ENCODE assay signal across 2 cellular contexts in the genomic region with DNA sequence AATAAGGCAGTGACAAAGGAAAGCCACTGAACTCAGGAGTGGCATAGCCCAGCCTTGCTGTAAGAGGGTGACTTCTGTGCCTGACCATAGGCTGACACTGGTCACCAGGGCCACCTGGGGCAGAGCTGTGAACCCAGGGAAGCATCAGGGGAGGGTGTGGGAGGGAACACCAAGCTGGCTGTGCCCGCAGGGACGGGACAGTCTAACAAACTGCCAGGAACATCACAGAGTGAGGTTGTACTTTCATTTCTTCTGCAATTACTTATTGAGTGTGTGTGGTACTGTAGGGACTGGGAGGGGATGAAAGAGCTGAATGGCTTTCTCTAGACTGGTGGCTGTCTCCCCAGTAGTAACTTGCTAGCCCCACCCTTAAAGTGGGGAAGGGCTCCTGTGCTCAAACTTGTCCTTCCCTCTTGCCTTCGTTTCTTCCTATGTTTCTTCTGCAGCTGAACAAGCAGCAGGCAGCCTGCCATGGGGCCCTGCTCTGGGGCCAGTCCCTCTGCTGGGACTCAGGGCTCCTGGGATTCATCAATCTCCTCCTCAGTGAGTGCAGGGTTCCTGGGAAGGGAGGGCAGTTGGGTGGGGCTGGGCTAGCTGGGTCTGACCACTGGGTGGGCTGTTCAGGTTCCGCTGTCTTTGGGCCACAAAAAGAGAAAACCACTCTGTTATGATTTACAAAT.
TF ChIP-seq lines count a peak whose summit lies in the region.

No MANE protein-coding gene starts in this region.

TF ChIP-seq in SK-N-SH treated with all-trans-retinoic acid at 6 μM for 48 hours, 23 proteins besides CTCF, POLR2A, EP300 and RAD21 (continued from another document):
- no peak for TF ChIP-seq ZFP3 (CRISPR knock-in tag; IDR thresholded peaks at IDR 0.05)
- no peak for TF ChIP-seq ZNF8 (CRISPR knock-in tag; IDR thresholded peaks at IDR 0.05)
- TF ChIP-seq CSDC2 (CRISPR knock-in tag; IDR thresholded peaks at IDR 0.05), result no peak
- no peak for TF ChIP-seq SNAI2 (CRISPR knock-in tag; IDR thresholded peaks at IDR 0.05)
- no peak for TF ChIP-seq ZNF70 (CRISPR knock-in tag; IDR thresholded peaks at IDR 0.05)
- TF ChIP-seq, protein P1, sequence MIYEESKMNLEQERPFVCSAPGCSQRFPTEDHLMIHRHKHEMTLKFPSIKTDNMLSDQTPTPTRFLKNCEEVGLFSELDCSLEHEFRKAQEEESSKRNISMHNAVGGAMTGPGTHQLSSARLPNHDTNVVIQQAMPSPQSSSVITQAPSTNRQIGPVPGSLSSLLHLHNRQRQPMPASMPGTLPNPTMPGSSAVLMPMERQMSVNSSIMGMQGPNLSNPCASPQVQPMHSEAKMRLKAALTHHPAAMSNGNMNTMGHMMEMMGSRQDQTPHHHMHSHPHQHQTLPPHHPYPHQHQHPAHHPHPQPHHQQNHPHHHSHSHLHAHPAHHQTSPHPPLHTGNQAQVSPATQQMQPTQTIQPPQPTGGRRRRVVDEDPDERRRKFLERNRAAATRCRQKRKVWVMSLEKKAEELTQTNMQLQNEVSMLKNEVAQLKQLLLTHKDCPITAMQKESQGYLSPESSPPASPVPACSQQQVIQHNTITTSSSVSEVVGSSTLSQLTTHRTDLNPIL (CRISPR knock-in tag; IDR thresholded peaks at IDR 0.05; ENCODE audit: low read depth), result no peak
- TF ChIP-seq ISL1 (CRISPR knock-in tag; IDR thresholded peaks at IDR 0.05), result no peak
- no peak for TF ChIP-seq ESRRG (CRISPR knock-in tag; IDR thresholded peaks at IDR 0.05)
- TF ChIP-seq TCF4 (CRISPR knock-in tag; IDR thresholded peaks at IDR 0.05; ENCODE audit: borderline replicate concordance), result no peak
- TF ChIP-seq, protein P2, sequence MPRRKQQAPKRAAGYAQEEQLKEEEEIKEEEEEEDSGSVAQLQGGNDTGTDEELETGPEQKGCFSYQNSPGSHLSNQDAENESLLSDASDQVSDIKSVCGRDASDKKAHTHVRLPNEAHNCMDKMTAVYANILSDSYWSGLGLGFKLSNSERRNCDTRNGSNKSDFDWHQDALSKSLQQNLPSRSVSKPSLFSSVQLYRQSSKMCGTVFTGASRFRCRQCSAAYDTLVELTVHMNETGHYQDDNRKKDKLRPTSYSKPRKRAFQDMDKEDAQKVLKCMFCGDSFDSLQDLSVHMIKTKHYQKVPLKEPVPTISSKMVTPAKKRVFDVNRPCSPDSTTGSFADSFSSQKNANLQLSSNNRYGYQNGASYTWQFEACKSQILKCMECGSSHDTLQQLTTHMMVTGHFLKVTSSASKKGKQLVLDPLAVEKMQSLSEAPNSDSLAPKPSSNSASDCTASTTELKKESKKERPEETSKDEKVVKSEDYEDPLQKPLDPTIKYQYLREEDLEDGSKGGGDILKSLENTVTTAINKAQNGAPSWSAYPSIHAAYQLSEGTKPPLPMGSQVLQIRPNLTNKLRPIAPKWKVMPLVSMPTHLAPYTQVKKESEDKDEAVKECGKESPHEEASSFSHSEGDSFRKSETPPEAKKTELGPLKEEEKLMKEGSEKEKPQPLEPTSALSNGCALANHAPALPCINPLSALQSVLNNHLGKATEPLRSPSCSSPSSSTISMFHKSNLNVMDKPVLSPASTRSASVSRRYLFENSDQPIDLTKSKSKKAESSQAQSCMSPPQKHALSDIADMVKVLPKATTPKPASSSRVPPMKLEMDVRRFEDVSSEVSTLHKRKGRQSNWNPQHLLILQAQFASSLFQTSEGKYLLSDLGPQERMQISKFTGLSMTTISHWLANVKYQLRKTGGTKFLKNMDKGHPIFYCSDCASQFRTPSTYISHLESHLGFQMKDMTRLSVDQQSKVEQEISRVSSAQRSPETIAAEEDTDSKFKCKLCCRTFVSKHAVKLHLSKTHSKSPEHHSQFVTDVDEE (CRISPR knock-in tag; IDR thresholded peaks at IDR 0.05), result no peak
- TF ChIP-seq, protein P3, sequence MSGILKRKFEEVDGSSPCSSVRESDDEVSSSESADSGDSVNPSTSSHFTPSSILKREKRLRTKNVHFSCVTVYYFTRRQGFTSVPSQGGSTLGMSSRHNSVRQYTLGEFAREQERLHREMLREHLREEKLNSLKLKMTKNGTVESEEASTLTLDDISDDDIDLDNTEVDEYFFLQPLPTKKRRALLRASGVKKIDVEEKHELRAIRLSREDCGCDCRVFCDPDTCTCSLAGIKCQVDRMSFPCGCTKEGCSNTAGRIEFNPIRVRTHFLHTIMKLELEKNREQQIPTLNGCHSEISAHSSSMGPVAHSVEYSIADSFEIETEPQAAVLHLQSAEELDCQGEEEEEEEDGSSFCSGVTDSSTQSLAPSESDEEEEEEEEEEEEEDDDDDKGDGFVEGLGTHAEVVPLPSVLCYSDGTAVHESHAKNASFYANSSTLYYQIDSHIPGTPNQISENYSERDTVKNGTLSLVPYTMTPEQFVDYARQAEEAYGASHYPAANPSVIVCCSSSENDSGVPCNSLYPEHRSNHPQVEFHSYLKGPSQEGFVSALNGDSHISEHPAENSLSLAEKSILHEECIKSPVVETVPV (CRISPR knock-in tag; IDR thresholded peaks at IDR 0.05), result no peak
- no peak for TF ChIP-seq ZFP30 (CRISPR knock-in tag; IDR thresholded peaks at IDR 0.05)
- TF ChIP-seq, protein P4, sequence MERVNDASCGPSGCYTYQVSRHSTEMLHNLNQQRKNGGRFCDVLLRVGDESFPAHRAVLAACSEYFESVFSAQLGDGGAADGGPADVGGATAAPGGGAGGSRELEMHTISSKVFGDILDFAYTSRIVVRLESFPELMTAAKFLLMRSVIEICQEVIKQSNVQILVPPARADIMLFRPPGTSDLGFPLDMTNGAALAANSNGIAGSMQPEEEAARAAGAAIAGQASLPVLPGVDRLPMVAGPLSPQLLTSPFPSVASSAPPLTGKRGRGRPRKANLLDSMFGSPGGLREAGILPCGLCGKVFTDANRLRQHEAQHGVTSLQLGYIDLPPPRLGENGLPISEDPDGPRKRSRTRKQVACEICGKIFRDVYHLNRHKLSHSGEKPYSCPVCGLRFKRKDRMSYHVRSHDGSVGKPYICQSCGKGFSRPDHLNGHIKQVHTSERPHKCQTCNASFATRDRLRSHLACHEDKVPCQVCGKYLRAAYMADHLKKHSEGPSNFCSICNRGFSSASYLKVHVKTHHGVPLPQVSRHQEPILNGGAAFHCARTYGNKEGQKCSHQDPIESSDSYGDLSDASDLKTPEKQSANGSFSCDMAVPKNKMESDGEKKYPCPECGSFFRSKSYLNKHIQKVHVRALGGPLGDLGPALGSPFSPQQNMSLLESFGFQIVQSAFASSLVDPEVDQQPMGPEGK (CRISPR knock-in tag; IDR thresholded peaks at IDR 0.05; ENCODE audit: borderline replicate concordance), result no peak

TF ChIP-seq in SK-N-SH, 30 proteins besides CTCF, POLR2A, EP300 and RAD21 (continued from another document):
- TF ChIP-seq, protein P5, sequence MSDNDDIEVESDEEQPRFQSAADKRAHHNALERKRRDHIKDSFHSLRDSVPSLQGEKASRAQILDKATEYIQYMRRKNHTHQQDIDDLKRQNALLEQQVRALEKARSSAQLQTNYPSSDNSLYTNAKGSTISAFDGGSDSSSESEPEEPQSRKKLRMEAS (IDR thresholded peaks at IDR 0.05; ENCODE audit: low read depth), result no peak
- TF ChIP-seq SMC3 (IDR thresholded peaks at IDR 0.05; ENCODE audit: low read depth, low read length), result no peak
- no peak for TF ChIP-seq RXRA (IDR thresholded peaks at IDR 0.05; ENCODE audit: borderline replicate concordance, low read depth)
- no peak for TF ChIP-seq ELF1 (IDR thresholded peaks at IDR 0.05)
- TF ChIP-seq RFX5 (IDR thresholded peaks at IDR 0.05; ENCODE audit: low read length), result no peak
- no peak for TF ChIP-seq SIN3A (IDR thresholded peaks at IDR 0.05; ENCODE audit: borderline replicate concordance, low read depth, low read length)
- no peak for TF ChIP-seq GATA2 (CRISPR knock-in tag; IDR thresholded peaks at IDR 0.05)
- TF ChIP-seq, protein P6, sequence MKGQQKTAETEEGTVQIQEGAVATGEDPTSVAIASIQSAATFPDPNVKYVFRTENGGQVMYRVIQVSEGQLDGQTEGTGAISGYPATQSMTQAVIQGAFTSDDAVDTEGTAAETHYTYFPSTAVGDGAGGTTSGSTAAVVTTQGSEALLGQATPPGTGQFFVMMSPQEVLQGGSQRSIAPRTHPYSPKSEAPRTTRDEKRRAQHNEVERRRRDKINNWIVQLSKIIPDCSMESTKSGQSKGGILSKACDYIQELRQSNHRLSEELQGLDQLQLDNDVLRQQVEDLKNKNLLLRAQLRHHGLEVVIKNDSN (IDR thresholded peaks at IDR 0.05; ENCODE audit: borderline replicate concordance, low read depth), result no peak
- TF ChIP-seq GABPA (IDR thresholded peaks at IDR 0.05; ENCODE audit: low read depth), result no peak
- no peak for TF ChIP-seq CHD2 (IDR thresholded peaks at IDR 0.05; ENCODE audit: low read length, partially characterized antibody)
